ENCODE assay signal across 31 cellular contexts in genomic region chr6:37626915-37627314, GRCh38.
"Had no signal": no experiment of that assay in that cellular context is flagged by ENCODE, and none has a peak within 500 bp of the region (broad histone marks: within the 10 kb centered on the region; RNA-seq: fewer than 3 reads in every experiment).

No MANE protein-coding gene starts in this region.

- H3K4me2 ChIP-seq: PC-9 had no signal

- H2AFZ ChIP-seq: PC-9 had no signal

- ATAC-seq: Panc1, Right ventricle myocardium inferior, SK-N-SH treated with all-trans-retinoic acid at 6 μM for 48 hours, T-cell, T-helper 17 cell had no signal

- H3K27ac ChIP-seq: PC-9, RWPE1, SJCRH30, SK-N-MC had no signal

- H3K4me3 ChIP-seq: MG63, PC-9, SJCRH30, SK-N-MC had no signal

- DNase-seq: Kasumi-1, KG1, MG63, NCI-H1048, NCI-H1105 treated with DMSO at 0.1 percent for 48 hours, NCI-H1417, NCI-H1436, NCI-H146, NCI-H1694, NCI-H187, NCI-H1930, NCI-H2081 treated with DMSO at 0.1 percent for 48 hours, NCI-H2171 treated with DMSO at 0.1 percent for 48 hours, NCI-H2227 treated with DMSO at 0.1 percent for 48 hours, NCI-H446, NCI-H510A treated with DMSO at 0.1 percent for 48 hours, NCI-H524 treated with DMSO at 0.1 percent for 48 hours, NCI-H526 treated with DMSO at 0.1 percent for 48 hours, NCI-H774, PC-9, SHP77, SIG-M5, SJCRH30, T-cell, T-helper 17 cell had no signal

- H3K36me3 ChIP-seq: MG63, SJCRH30 had no signal

- H3K27me3 ChIP-seq: MG63 had no signal

- FAIRE-seq: RCC 7860 had no signal

- H3K9me3 ChIP-seq: MG63, SJCRH30 had no signal
